ENCODE assay signal across 31 cellular contexts in the genomic region with DNA sequence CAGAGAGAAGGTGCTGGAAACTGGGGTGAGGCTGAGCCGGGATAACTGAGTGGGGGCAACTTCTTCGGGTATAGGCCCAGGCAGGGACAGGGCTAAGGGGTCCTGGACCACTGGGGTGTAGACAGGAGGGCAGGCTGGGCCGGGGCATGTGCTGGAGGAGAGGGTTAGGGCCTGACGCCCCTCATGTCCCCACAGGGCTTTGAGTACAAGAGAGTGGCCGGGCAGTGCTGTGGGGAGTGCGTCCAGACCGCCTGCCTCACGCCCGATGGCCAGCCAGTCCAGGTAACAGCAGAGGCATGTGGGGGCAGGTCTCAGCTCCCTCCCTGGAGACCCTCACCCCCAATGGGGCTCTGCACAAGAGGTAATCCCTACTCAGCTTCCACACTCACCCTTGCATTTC. TPM values are rescaled to one million over a fixed set of nuclear protein-coding genes. Genes with fewer than 3 reads are reported as not detected.
"Had no signal": no experiment of that assay in that cellular context is flagged by ENCODE, and none has a peak within 500 bp of the region (broad histone marks: within the 10 kb centered on the region; RNA-seq: fewer than 3 reads in every experiment).

No MANE protein-coding gene starts in this region.

- ATAC-seq: body of pancreas; effector memory CD8-positive, alpha-beta T cell had no signal

- H3K4me3 Mint-ChIP-seq: activated CD4-positive, alpha-beta memory T cell treated with anti-CD3 and anti-CD28 coated beads for 36 hours; activated CD4-positive, alpha-beta T cell treated with anti-CD3 and anti-CD28 coated beads for 36 hours; activated CD4-positive, alpha-beta T cell treated with anti-CD3 and anti-CD28 coated beads, Interleukin-2, amount 10 ng/mL, durations not matched to agents 24 days and 14 days; activated CD8-positive, alpha-beta memory T cell treated with anti-CD3 and anti-CD28 coated beads, Interleukin-2, amount 10 ng/mL, durations not matched to agents 7 days and 5 days; activated CD8-positive, alpha-beta T cell treated with anti-CD3 and anti-CD28 coated beads, Interleukin-2, amount 10 ng/mL, durations not matched to agents 7 days and 5 days; activated naive CD4-positive, alpha-beta T cell treated with anti-CD3 and anti-CD28 coated beads, Interleukin-2, amount 10 ng/mL, durations not matched to agents 7 days and 5 days; activated naive CD8-positive, alpha-beta T cell treated with anti-CD3 and anti-CD28 coated beads for 36 hours; activated naive CD8-positive, alpha-beta T cell treated with anti-CD3 and anti-CD28 coated beads, Interleukin-2, amount 50 U/mL, for 24 hours; activated T-helper 1 cell treated with anti-CD3 and anti-CD28 coated beads, Interleukin-12 subunit alpha, Interleukin-12 subunit beta, Interleukin-2, Interleukin-4 antibody, amounts not matched to agents 30 ng/mL and 10 ng/mL and 1 ng/mL, durations not matched to agents 14 hours and 24 hours and 36 hours; effector memory CD8-positive, alpha-beta T cell had no signal

- H3K36me3 ChIP-seq: adrenal gland, esophagus squamous epithelium, gastroesophageal sphincter had no signal

- H3K9me3 Mint-ChIP-seq: activated T-helper 1 cell treated with anti-CD3 and anti-CD28 coated beads, Interleukin-12 subunit alpha, Interleukin-12 subunit beta, Interleukin-2, Interleukin-4 antibody, amounts not matched to agents 30 ng/mL and 10 ng/mL and 1 ng/mL, durations not matched to agents 14 hours and 24 hours and 36 hours; effector memory CD8-positive, alpha-beta T cell had no signal

- H3K27ac Mint-ChIP-seq: activated CD4-positive, alpha-beta memory T cell treated with anti-CD3 and anti-CD28 coated beads for 36 hours; activated CD4-positive, alpha-beta T cell treated with anti-CD3 and anti-CD28 coated beads for 36 hours; activated CD4-positive, alpha-beta T cell treated with anti-CD3 and anti-CD28 coated beads, Interleukin-2, amount 10 ng/mL, durations not matched to agents 24 days and 14 days; activated CD8-positive, alpha-beta memory T cell treated with anti-CD3 and anti-CD28 coated beads, Interleukin-2, amount 10 ng/mL, durations not matched to agents 7 days and 5 days; activated CD8-positive, alpha-beta T cell treated with anti-CD3 and anti-CD28 coated beads, Interleukin-2, amount 10 ng/mL, durations not matched to agents 7 days and 5 days; activated naive CD4-positive, alpha-beta T cell treated with anti-CD3 and anti-CD28 coated beads, Interleukin-2, amount 10 ng/mL, durations not matched to agents 7 days and 5 days; activated naive CD8-positive, alpha-beta T cell treated with anti-CD3 and anti-CD28 coated beads for 36 hours; activated naive CD8-positive, alpha-beta T cell treated with anti-CD3 and anti-CD28 coated beads, Interleukin-2, amount 50 U/mL, for 24 hours; activated T-helper 1 cell treated with anti-CD3 and anti-CD28 coated beads, Interleukin-12 subunit alpha, Interleukin-12 subunit beta, Interleukin-2, Interleukin-4 antibody, amounts not matched to agents 30 ng/mL and 10 ng/mL and 1 ng/mL, durations not matched to agents 14 hours and 24 hours and 36 hours; effector memory CD8-positive, alpha-beta T cell had no signal

- H3K27me3 ChIP-seq: adrenal gland, body of pancreas, gastroesophageal sphincter had no signal

- H3K27ac ChIP-seq: adrenal gland, body of pancreas, epithelial cell of prostate, esophagus squamous epithelium, gastroesophageal sphincter had no signal

- H3K9me3 ChIP-seq: adrenal gland, body of pancreas, esophagus squamous epithelium, gastroesophageal sphincter had no signal

- H3K4me3 ChIP-seq: adrenal gland, body of pancreas, esophagus squamous epithelium, gastroesophageal sphincter had no signal

- DNase-seq: activated CD8-positive, alpha-beta memory T cell treated with anti-CD3 and anti-CD28 coated beads, Interleukin-2, amount 50 U/mL, for 4 hours; activated gamma-delta T cell; aorta; body of pancreas; cortex of kidney; effector CD4-positive, alpha-beta T cell; effector memory CD8-positive, alpha-beta T cell; esophagus squamous epithelium; foreskin melanocyte; head of caudate nucleus had no signal

- H3K27me3 Mint-ChIP-seq: activated CD4-positive, alpha-beta memory T cell treated with anti-CD3 and anti-CD28 coated beads for 36 hours; activated CD4-positive, alpha-beta T cell treated with anti-CD3 and anti-CD28 coated beads for 36 hours; activated CD4-positive, alpha-beta T cell treated with anti-CD3 and anti-CD28 coated beads, Interleukin-2, amount 10 ng/mL, durations not matched to agents 24 days and 14 days; activated CD8-positive, alpha-beta memory T cell treated with anti-CD3 and anti-CD28 coated beads, Interleukin-2, amount 10 ng/mL, durations not matched to agents 7 days and 5 days; activated naive CD4-positive, alpha-beta T cell treated with anti-CD3 and anti-CD28 coated beads, Interleukin-2, amount 10 ng/mL, durations not matched to agents 7 days and 5 days; activated naive CD8-positive, alpha-beta T cell treated with anti-CD3 and anti-CD28 coated beads for 36 hours; activated naive CD8-positive, alpha-beta T cell treated with anti-CD3 and anti-CD28 coated beads, Interleukin-2, amount 50 U/mL, for 24 hours; effector memory CD8-positive, alpha-beta T cell had no signal

- FAIRE-seq: colon, endometrium, endothelial cell of umbilical vein had no signal

RNA-seq across cellular contexts. Expression of a gene that starts 36.7 kb away (rescaled TPM):
- total RNA-seq: activated CD4-positive, alpha-beta memory T cell treated with anti-CD3 and anti-CD28 coated beads for 36 hours; activated CD4-positive, alpha-beta T cell treated with anti-CD3 and anti-CD28 coated beads for 36 hours; activated CD4-positive, alpha-beta T cell treated with anti-CD3 and anti-CD28 coated beads, Interleukin-2, amount 10 ng/mL, durations not matched to agents 24 days and 14 days; activated CD8-positive, alpha-beta memory T cell treated with anti-CD3 and anti-CD28 coated beads for 36 hours; activated CD8-positive, alpha-beta memory T cell treated with anti-CD3 and anti-CD28 coated beads, Interleukin-2, amount 10 ng/mL, durations not matched to agents 7 days and 5 days; activated CD8-positive, alpha-beta T cell treated with anti-CD3 and anti-CD28 coated beads, Interleukin-2, amount 10 ng/mL, durations not matched to agents 7 days and 5 days; activated naive CD8-positive, alpha-beta T cell treated with anti-CD3 and anti-CD28 coated beads for 36 hours; activated T-helper 1 cell treated with anti-CD3 and anti-CD28 coated beads, Interleukin-12 subunit alpha, Interleukin-12 subunit beta, Interleukin-2, Interleukin-4 antibody, amounts not matched to agents 30 ng/mL and 10 ng/mL and 1 ng/mL, durations not matched to agents 14 hours and 24 hours and 36 hours; aorta; chondrocyte; dermis blood vessel endothelial cell; endothelial cell of umbilical vein; fibroblast of lung; fibroblast of villous mesenchyme; glomerular endothelial cell had no signal
- polyA plus RNA-seq: endothelial cell of umbilical vein, fibroblast of lung had no signal
